Comparison of ENCODE assay signal across 3 cellular contexts in the genomic region with DNA sequence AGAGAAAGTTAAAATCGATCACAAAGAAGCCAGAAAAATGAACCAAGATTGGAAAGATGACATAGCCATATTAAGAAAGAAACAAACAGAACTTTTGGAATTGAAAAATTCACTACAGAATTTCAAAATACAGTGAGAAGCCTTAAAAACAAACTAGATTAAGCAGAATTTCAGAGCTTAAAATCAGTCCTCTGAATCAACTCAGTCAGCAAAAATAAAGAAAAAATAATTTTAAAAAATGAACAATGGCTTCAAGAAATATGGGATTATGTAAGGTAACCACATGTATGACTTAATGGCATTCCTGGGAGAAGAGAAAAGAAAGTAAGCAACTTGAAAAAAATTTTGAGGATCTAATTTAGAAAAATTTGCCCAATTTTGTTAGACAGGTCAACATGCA.
"Had no signal": no experiment of that assay in that cellular context is flagged by ENCODE, and none has a peak within 500 bp of the region (broad histone marks: within the 10 kb centered on the region; RNA-seq: fewer than 3 reads in every experiment).

No MANE protein-coding gene starts in this region.

- FAIRE-seq: HTR-8/SVneo had no signal

- H3K9ac ChIP-seq: KMS-11 had no signal

- H3K27ac ChIP-seq: HL-60, KMS-11 had no signal

- H3K4me2 ChIP-seq: KMS-11 had no signal
